8 cellular contexts compared by ENCODE assay signal in genomic region chr19:676343-677105, GRCh38. TPM values are rescaled to one million over a fixed set of nuclear protein-coding genes. Genes with fewer than 3 reads are reported as not detected.
DNase-seq lines count a peak whose midpoint lies in the region; ATAC-seq and TF ChIP-seq lines count a peak whose summit lies in the region.

TSS of gene FSTL3 (plus strand) at chr19:676392. CDS start at chr19:676424, 32 bp downstream.

- no peak within 1 kb of the TSS for H4K8ac ChIP-seq in H9 (replicated peaks; ENCODE audit: insufficient read length, low read depth, low read length)

- H3K36me3 ChIP-seq in CD8-positive, alpha-beta memory T cell (ENCODE audit: insufficient read depth, low read length): no peaks in the 10 kb centered on the region

- no peak within 1 kb of the TSS for H3K4ac ChIP-seq in H9 (ENCODE audit: low read depth, low read length)

- H2BK15ac ChIP-seq in H9 (ENCODE audit: low read depth, low read length): no peak within 1 kb of the TSS

- peaks cover 8% of the 10 kb centered on the region for H3K23me2 ChIP-seq in H9 (ENCODE audit: insufficient read length, low read depth, low read length, poor library complexity, severe bottlenecking)

- H3K56ac ChIP-seq in H9 (ENCODE audit: insufficient read length, low read depth, low read length): no peak within 1 kb of the TSS

- no peak within 1 kb of the TSS for H2BK20ac ChIP-seq in H9 (ENCODE audit: low read depth, low read length, poor library complexity, severe bottlenecking)

- no peak within 1 kb of the TSS for H4K91ac ChIP-seq in H9 (ENCODE audit: insufficient read length, low read depth, low read length)

- DNase-seq in H9 (no peak), left kidney (ENCODE audit: low read depth, low spot score) (peak; percentile 50), NCI-H146 (lab: John Stamatoyannopoulos, UW) (no peak), activated T-cell treated with anti-CD3 and anti-CD28 coated beads for 4 hours (no peak)
- DNase-seq in CD8-positive, alpha-beta memory T cell: no peak

- no peaks in the 10 kb centered on the region for H3K79me1 ChIP-seq in H9 (ENCODE audit: insufficient read depth, low read depth, low read length, poor library complexity, severe bottlenecking)

- no peak within 1 kb of the TSS for H3K9ac ChIP-seq in H9 (ENCODE audit: extremely low read depth, insufficient read length, low read length)

- H3K4me1 Mint-ChIP-seq in H9 (peaks cover 0 to 10% of the 10 kb centered on the region in 2 experiments; a peak in 2 of 4 replicates), brain (peaks cover 27% of the 10 kb centered on the region)
- peaks cover 0 to 14% (median 7%) of the 10 kb centered on the region in 3 donors for H3K4me1 Mint-ChIP-seq in CD8-positive, alpha-beta memory T cell

- no peaks in the 10 kb centered on the region; the same call in 1 of the 2 replicates for H3K27me3 ChIP-seq in H9 (ENCODE audit: insufficient read depth, low read length)
- peaks cover 12% of the 10 kb centered on the region for H3K27me3 ChIP-seq in CD8-positive, alpha-beta memory T cell (ENCODE audit: insufficient read depth, low read length, poor library complexity, severe bottlenecking)

- H3K4me3 Mint-ChIP-seq in H9 (peak within 1 kb of the TSS; percentile 42 to 71), brain (peak within 1 kb of the TSS; percentile 66 to 83 (median 71))
- H3K4me3 Mint-ChIP-seq in CD8-positive, alpha-beta memory T cell: peak within 1 kb of the TSS in 2 of 7 donors; percentile 45 to 49

- H3K36me3 Mint-ChIP-seq in H9 (ENCODE audit: insufficient read depth in 1 of 3, low read depth in 3 of 3): no peaks in the 10 kb centered on the region
- no peaks in the 10 kb centered on the region for H3K36me3 Mint-ChIP-seq in brain
- H3K36me3 Mint-ChIP-seq in CD8-positive, alpha-beta memory T cell: no peaks in the 10 kb centered on the region

- POLR2A ChIA-PET in CD8-positive, alpha-beta memory T cell (lab: Charles Lee): interaction anchor here (0.9 kb wide), 1 partner anchor 13 kb away, joined by 3 read pairs; the partner anchor contains the start of gene RNF126

- peak within 1 kb of the TSS; percentile 4 for H3K4me2 ChIP-seq in H9 (ENCODE audit: insufficient read depth, insufficient read length, low read length)

- no peaks in the 10 kb centered on the region for H3K9me3 ChIP-seq in H9 (ENCODE audit: control insufficient read depth, low read depth, low read length)
- no peaks in the 10 kb centered on the region for H3K9me3 ChIP-seq in CD8-positive, alpha-beta memory T cell (ENCODE audit: low read length)

- H3K9me3 Mint-ChIP-seq in H9: no peaks in the 10 kb centered on the region
- H3K9me3 Mint-ChIP-seq in brain: no peaks in the 10 kb centered on the region
- H3K9me3 Mint-ChIP-seq in CD8-positive, alpha-beta memory T cell: no peaks in the 10 kb centered on the region

- no peak within 1 kb of the TSS for H2BK12ac ChIP-seq in H9 (ENCODE audit: insufficient read length, low read depth, low read length)

- TF ChIP-seq CTCF in H9 (conservative IDR thresholded peaks at IDR 0.05) (no peak), brain (conservative IDR thresholded peaks at IDR 0.05) (no peak)

- no peak within 1 kb of the TSS for H3K18ac ChIP-seq in H9 (ENCODE audit: insufficient read length, low read depth, low read length)

- no peak within 1 kb of the TSS for H3K27ac ChIP-seq in H9 (ENCODE audit: insufficient read length, low read depth, low read length)
- H3K27ac ChIP-seq in temporal lobe (ENCODE audit: low read depth, low read length): peak within 1 kb of the TSS; percentile 27
- no peak within 1 kb of the TSS for H3K27ac ChIP-seq in CD8-positive, alpha-beta memory T cell (ENCODE audit: low read depth, low read length)

- no peak within 1 kb of the TSS; a peak in 1 of 7 replicates for H3K27ac Mint-ChIP-seq in H9
- peak within 1 kb of the TSS; percentile 41 to 88 (median 82) for H3K27ac Mint-ChIP-seq in brain
- peak within 1 kb of the TSS in 1 of 8 donors; percentile 24 for H3K27ac Mint-ChIP-seq in CD8-positive, alpha-beta memory T cell

- CTCF ChIA-PET in CD8-positive, alpha-beta memory T cell (lab: Charles Lee): interaction anchor here (1.3 kb wide), 1 partner anchor 10 kb away, joined by 3 read pairs; no protein-coding TSS in a partner anchor

- H2BK120ac ChIP-seq in H9 (ENCODE audit: low read depth, low read length, poor library complexity, severe bottlenecking): no peak within 1 kb of the TSS

- ATAC-seq in GM19452 (IDR thresholded peaks at IDR 0.05; ENCODE audit: unreplicated experiment): no peak

- H3K4me3 ChIP-seq in CD8-positive, alpha-beta memory T cell (ENCODE audit: low read length): no peak within 1 kb of the TSS

- H2BK5ac ChIP-seq in H9 (ENCODE audit: insufficient read length, low read length): no peak within 1 kb of the TSS

- H3K23ac ChIP-seq in H9 (ENCODE audit: insufficient read length, low read depth, low read length): no peak within 1 kb of the TSS

- no peak within 1 kb of the TSS; the same call in 1 of the 2 replicates for H3K14ac ChIP-seq in H9 (ENCODE audit: insufficient read depth, low read length)

- no peak within 1 kb of the TSS for H2AFZ ChIP-seq in H9 (ENCODE audit: low read length)

- H4K20me1 ChIP-seq in H9 (ENCODE audit: control insufficient read depth, insufficient read depth, insufficient read length): no peaks in the 10 kb centered on the region

- H3K79me2 ChIP-seq in H9 (ENCODE audit: insufficient read depth, low read length): no peaks in the 10 kb centered on the region

- H3K4me1 ChIP-seq in H9 (ENCODE audit: insufficient read depth, low read length): no peaks in the 10 kb centered on the region
- H3K4me1 ChIP-seq in CD8-positive, alpha-beta memory T cell (ENCODE audit: insufficient read depth, low read length): peaks cover 12% of the 10 kb centered on the region

- H3T11ph ChIP-seq in H9 (ENCODE audit: low read length): no peak within 1 kb of the TSS

- H4K5ac ChIP-seq in H9 (ENCODE audit: insufficient read length, low read depth, low read length): no peak within 1 kb of the TSS

- peaks cover 48% of the 10 kb centered on the region for H3K27me3 Mint-ChIP-seq in H9 (ENCODE audit: low read depth)
- peaks cover 32% of the 10 kb centered on the region for H3K27me3 Mint-ChIP-seq in brain
- peaks cover 18 to 23% of the 10 kb centered on the region in 2 donors for H3K27me3 Mint-ChIP-seq in CD8-positive, alpha-beta memory T cell

- no CpG with 5 or more reads among the region's 63 CpGs for WGBS in H9 (ENCODE audit: extremely low coverage, insufficient read length, low lambda C conversion rate)

- H2AK5ac ChIP-seq in H9 (ENCODE audit: insufficient read length, low read length): no peak within 1 kb of the TSS

RNA-seq across cellular contexts. Expression of gene FSTL3, which starts in this region (rescaled TPM):
- total RNA-seq in H9 (2021): 6.8 and 9.1 TPM in 2 replicates
- 10.9 TPM for polyA plus RNA-seq in brain (ENCODE audit: insufficient read depth, low read depth, low replicate concordance)
- 4.9 TPM for total RNA-seq in temporal lobe
- total RNA-seq in CD8-positive, alpha-beta memory T cell: 1 to 10 TPM; 7.7 to 8.0 TPM
- 0.81 TPM for polyA plus RNA-seq in CD8-positive, alpha-beta memory T cell

Comparison
In these comparisons a context has a peak if more than half of its experiments do, and no peak if none do; other contexts are left out.
1. H3K27ac Mint-ChIP-seq: peak in brain (5 of 5); none in H9 (0 of 3).